ENCODE assay signal across 8 cellular contexts in the genomic region with DNA sequence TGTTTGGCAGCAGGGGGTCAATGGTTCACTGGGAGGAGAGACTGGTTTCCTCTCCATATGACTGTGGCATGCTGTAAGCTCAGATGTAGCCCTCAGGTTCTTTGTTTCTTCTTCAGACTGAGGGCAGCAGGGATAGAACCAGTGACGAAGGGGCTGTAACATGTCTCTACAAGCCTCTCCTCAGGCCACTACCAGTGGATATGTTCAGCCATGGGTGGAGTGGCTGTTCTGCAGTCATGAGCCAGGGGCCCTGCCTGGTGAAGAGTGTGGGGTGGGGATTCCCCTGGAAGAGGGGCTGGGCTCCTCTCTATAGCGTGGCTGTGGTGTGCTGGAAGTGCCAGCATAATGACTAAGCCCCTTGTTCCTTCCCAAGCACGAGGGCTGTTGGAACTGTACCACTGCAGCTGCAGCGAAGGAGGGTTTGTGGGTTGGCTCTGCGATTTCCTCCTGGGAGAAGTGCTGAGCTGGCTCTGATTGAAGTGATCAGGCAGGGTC. TPM values are rescaled to one million over a fixed set of nuclear protein-coding genes. Genes with fewer than 3 reads are reported as not detected.
DNase-seq lines count a peak whose midpoint lies in the region; ATAC-seq and TF ChIP-seq lines count a peak whose summit lies in the region.

No MANE protein-coding gene starts in this region.

- TF ChIP-seq CTCF in dorsolateral prefrontal cortex (IDR thresholded peaks at IDR 0.05 in 54 of 56, conservative IDR thresholded peaks at IDR 0.05 in 2 of 56; ENCODE audit: low read depth in 1 of 56, partially characterized antibody in 56 of 56) (no peak), A673 (conservative IDR thresholded peaks at IDR 0.05; ENCODE audit: low read depth, low read length) (no peak)

- no peak overlapping the region for H3K27ac Mint-ChIP-seq in activated T-cell treated with anti-CD3 and anti-CD28 coated beads, Interleukin-2, amount 50 U/mL, for 72 hours

- H3K9me3 Mint-ChIP-seq in activated T-cell treated with anti-CD3 and anti-CD28 coated beads, Interleukin-2, amount 50 U/mL, for 72 hours: peaks cover 0 to 2% of the 10 kb centered on the region in 2 donors

- intact Hi-C loops in dorsolateral prefrontal cortex (cut with DNase I) (loop anchor here (5.0 kb wide), 2 partner anchors 231 to 236 kb away; a partner anchor contains a TSS), A673 (cut with micrococcal nuclease; ENCODE audit: unreplicated experiment) (loop anchor here (5.0 kb wide), 1 partner anchor 341 kb away; no protein-coding TSS in a partner anchor)

- peaks cover 0 to 2% of the 10 kb centered on the region in 2 donors for H3K36me3 Mint-ChIP-seq in activated T-cell treated with anti-CD3 and anti-CD28 coated beads, Interleukin-2, amount 50 U/mL, for 72 hours (ENCODE audit: insufficient read depth in 2 of 2)

- CTCF ChIA-PET in A673 (lab: Charles Lee): interaction anchor here (1.4 kb wide), 1 partner anchor 234 kb away, joined by 3 read pairs; no protein-coding TSS in a partner anchor

- H3K4me3 ChIP-seq in dorsolateral prefrontal cortex (no peak overlapping the region), A673 (ENCODE audit: low read depth, low read length, poor library complexity, severe bottlenecking) (no peak overlapping the region)

- H3K4me3 Mint-ChIP-seq in activated T-cell treated with anti-CD3 and anti-CD28 coated beads, Interleukin-2, amount 50 U/mL, for 72 hours: no peak overlapping the region

- H3K27ac ChIP-seq in dorsolateral prefrontal cortex (peak overlapping the region in 18 of 59 donors; percentile 3 to 59 (median 26)), A673 (ENCODE audit: low read depth, low read length, poor library complexity, severe bottlenecking) (no peak overlapping the region)

- no TSS peak for BruUV-seq in A673 (replicated peaks; lab: Mats Ljungman, UMichigan)

- no peaks in the 10 kb centered on the region for H3K36me3 ChIP-seq in A673 (ENCODE audit: insufficient read depth, low read length, poor library complexity, severe bottlenecking)

- no peaks in the 10 kb centered on the region for H3K27me3 Mint-ChIP-seq in activated T-cell treated with anti-CD3 and anti-CD28 coated beads, Interleukin-2, amount 50 U/mL, for 72 hours (ENCODE audit: low read depth)

- peaks cover 15% of the 10 kb centered on the region for H3K4me1 Mint-ChIP-seq in activated T-cell treated with anti-CD3 and anti-CD28 coated beads, Interleukin-2, amount 50 U/mL, for 72 hours (ENCODE audit: low read depth)

- POLR2A ChIA-PET in A673 (lab: Charles Lee; ENCODE audit: low non-redundant PET): no interaction called here

- ATAC-seq in activated T-cell treated with anti-CD3 and anti-CD28 coated beads, Interleukin-2, amount 50 U/mL, for 72 hours (replicated peaks in 1 of 2): peak; percentile 64 to 77
- ATAC-seq in HG03565 (IDR thresholded peaks at IDR 0.05; ENCODE audit: unreplicated experiment) (peak; percentile 21), left lobe of liver (no peak)

- H3K4me1 ChIP-seq in A673 (ENCODE audit: insufficient read depth, low read length, poor library complexity, severe bottlenecking): no peaks in the 10 kb centered on the region

- H3K27me3 ChIP-seq in dorsolateral prefrontal cortex (no peaks in the 10 kb centered on the region), A673 (replicated peaks; ENCODE audit: insufficient read depth, low read depth, low read length, poor library complexity) (no peaks in the 10 kb centered on the region)

- no peaks in the 10 kb centered on the region for H3K9me3 ChIP-seq in A673 (ENCODE audit: low read depth, low read length, poor library complexity, severe bottlenecking)

- DNase-seq in activated T-cell treated with anti-CD3 and anti-CD28 coated beads, Interleukin-2, amount 50 U/mL, for 72 hours: peak; percentile 12 to 32
- DNase-seq in activated T-cell treated with anti-CD3 and anti-CD28 coated beads, Interleukin-2, amount 50 U/mL, for 1 hour: no peak
- peak in 8 of 10 donors; percentile 29 to 73 (median 59) for DNase-seq in dorsolateral prefrontal cortex
- peak; percentile 56 for DNase-seq in pons (ENCODE audit: low spot score)
- DNase-seq in ureter (ENCODE audit: low spot score): no peak
- no peak for DNase-seq in A673 (ENCODE audit: low spot score)
- no peak for DNase-seq in left lobe of liver (ENCODE audit: low spot score)

RNA-seq across cellular contexts. Expression of a gene that starts 55.8 kb away (rescaled TPM):
- total RNA-seq in activated T-cell treated with anti-CD3 and anti-CD28 coated beads, Interleukin-2, amount 50 U/mL, for 72 hours: 10 to 100 TPM; 37.4 to 39.5 TPM
- total RNA-seq in dorsolateral prefrontal cortex (100 to 1,000 TPM in 1 of 120 experiments, 10 to 100 TPM in 119; 33.3 to 101 (median 67.9) TPM), ureter (35.7 TPM), A673 (2021) (36.0 and 37.7 TPM in 2 replicates), left lobe of liver (41.1 TPM)

Comparison
In these comparisons a context has a peak if more than half of its experiments do, and no peak if none do; other contexts are left out.
1. DNase-seq: peak in activated T-cell treated with anti-CD3 and anti-CD28 coated beads, Interleukin-2, amount 50 U/mL, for 72 hours (2 of 2), dorsolateral prefrontal cortex (8 of 10) and pons (single experiment); none in activated T-cell treated with anti-CD3 and anti-CD28 coated beads, Interleukin-2, amount 50 U/mL, for 1 hour (single experiment), ureter (single experiment), A673 (single experiment) and left lobe of liver (single experiment).